Comparison of ENCODE assay signal across 24 cellular contexts in the genomic region with DNA sequence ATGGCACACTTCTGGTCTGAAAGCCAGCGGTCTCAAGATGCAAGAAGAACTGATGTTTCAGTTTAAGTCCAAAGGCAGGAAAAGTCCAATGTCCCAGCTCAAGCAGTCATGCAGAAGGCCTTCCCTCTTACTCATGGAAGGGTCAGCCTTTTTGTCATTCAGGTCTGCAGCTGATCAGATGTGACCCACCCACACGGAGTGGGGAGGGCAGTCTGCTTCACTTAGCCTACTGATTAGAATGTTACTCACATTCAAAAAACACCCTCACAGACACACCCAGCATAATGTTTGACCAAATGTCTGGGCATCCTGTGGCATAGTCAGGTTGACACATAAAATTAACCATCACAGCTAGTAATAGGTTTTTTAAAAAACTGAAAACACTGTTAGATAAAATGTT.
"Had no signal": no experiment of that assay in that cellular context is flagged by ENCODE, and none has a peak within 500 bp of the region (broad histone marks: within the 10 kb centered on the region; RNA-seq: fewer than 3 reads in every experiment).

No MANE protein-coding gene starts in this region.

- H3K36me3 ChIP-seq: breast epithelium had no signal

- H3K27me3 ChIP-seq: adrenal gland, Peyer's patch, SJCRH30 had no signal

- H3K4me2 ChIP-seq: SK-N-SH had no signal

- H3K4me3 ChIP-seq: adrenal gland, breast epithelium, Peyer's patch, SJCRH30 had no signal

- DNase-seq: activated CD4-positive, alpha-beta T cell treated with anti-CD3 and anti-CD28 coated beads for 4 hours; activated CD8-positive, alpha-beta memory T cell treated with anti-CD3 and anti-CD28 coated beads, Interleukin-2, amount 50 U/mL, for 4 hours; activated CD8-positive, alpha-beta T cell treated with anti-CD3 and anti-CD28 coated beads for 36 hours; activated naive CD4-positive, alpha-beta T cell treated with anti-CD3 and anti-CD28 coated beads, Interleukin-2, amount 50 U/mL, for 16 hours; activated naive CD8-positive, alpha-beta T cell treated with anti-CD3 and anti-CD28 coated beads, Interleukin-2, amount 10 ng/mL, durations not matched to agents 7 days and 5 days; activated T-cell treated with anti-CD3 and anti-CD28 coated beads, Interleukin-2, amount 50 U/mL, for 72 hours; adrenal gland; anterior cingulate cortex; central memory CD4-positive, alpha-beta T cell; NCI-H1092; NCI-H1436; NCI-H1694 treated with DMSO at 0.1 percent for 48 hours; NCI-H2029 treated with DMSO at 0.1 percent for 48 hours; NCI-H345; NCI-H510A; NCI-H526 treated with DMSO at 0.1 percent for 48 hours; Peyer's patch; Right ventricle myocardium superior; SJCRH30; SK-N-SH; T-helper 1 cell had no signal

- ATAC-seq: activated CD4-positive, CD25-positive, alpha-beta regulatory T cell treated with anti-CD3 and anti-CD28 coated beads, Interleukin-2, amount 50 U/mL, for 24 hours; activated CD8-positive, alpha-beta T cell treated with anti-CD3 and anti-CD28 coated beads for 36 hours; activated T-cell treated with anti-CD3 and anti-CD28 coated beads, Interleukin-2, amount 50 U/mL, for 72 hours had no signal

- H3K27ac ChIP-seq: adrenal gland, breast epithelium, Peyer's patch, RWPE1, SJCRH30 had no signal

- H3K4me1 ChIP-seq: breast epithelium had no signal

- H3K9ac ChIP-seq: SK-N-SH had no signal

- H3K9me3 ChIP-seq: adrenal gland, breast epithelium, Peyer's patch, SJCRH30, SK-N-SH had no signal
